In the genomic region with DNA sequence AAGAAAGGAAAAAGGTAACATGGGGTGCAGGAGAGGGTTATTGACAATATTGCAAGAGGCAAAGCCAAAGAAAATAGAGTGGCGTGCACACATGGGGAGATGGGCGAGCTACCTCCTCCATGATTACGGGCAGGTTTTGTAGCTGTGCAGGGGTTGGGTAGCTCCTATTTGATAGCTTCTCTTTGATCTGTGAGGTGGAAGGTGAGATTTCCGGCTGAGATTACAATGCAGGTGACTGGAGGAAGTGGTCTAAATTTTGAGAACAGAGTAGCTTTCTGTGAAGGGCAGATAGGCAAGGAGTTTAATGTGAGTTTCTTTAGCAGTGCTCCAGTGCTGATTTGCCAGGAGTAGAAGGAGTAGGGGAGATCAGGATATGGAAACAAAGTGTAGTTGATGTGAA, we compare ENCODE assay signal across 1 cellular context.
TF ChIP-seq lines count a peak whose summit lies in the region.

No MANE protein-coding gene starts in this region.

TF ChIP-seq in HepG2, 621 proteins besides CTCF, POLR2A, EP300 and RAD21 (continued from another document):
- TF ChIP-seq, protein P1, sequence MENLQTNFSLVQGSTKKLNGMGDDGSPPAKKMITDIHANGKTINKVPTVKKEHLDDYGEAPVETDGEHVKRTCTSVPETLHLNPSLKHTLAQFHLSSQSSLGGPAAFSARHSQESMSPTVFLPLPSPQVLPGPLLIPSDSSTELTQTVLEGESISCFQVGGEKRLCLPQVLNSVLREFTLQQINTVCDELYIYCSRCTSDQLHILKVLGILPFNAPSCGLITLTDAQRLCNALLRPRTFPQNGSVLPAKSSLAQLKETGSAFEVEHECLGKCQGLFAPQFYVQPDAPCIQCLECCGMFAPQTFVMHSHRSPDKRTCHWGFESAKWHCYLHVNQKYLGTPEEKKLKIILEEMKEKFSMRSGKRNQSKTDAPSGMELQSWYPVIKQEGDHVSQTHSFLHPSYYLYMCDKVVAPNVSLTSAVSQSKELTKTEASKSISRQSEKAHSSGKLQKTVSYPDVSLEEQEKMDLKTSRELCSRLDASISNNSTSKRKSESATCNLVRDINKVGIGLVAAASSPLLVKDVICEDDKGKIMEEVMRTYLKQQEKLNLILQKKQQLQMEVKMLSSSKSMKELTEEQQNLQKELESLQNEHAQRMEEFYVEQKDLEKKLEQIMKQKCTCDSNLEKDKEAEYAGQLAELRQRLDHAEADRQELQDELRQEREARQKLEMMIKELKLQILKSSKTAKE (CRISPR knock-in tag; IDR thresholded peaks at IDR 0.05; ENCODE audit: borderline replicate concordance): no peak
- TF ChIP-seq CCDC6 (CRISPR knock-in tag; IDR thresholded peaks at IDR 0.05): no peak
